15 cellular contexts compared by ENCODE assay signal in genomic region chr14:69671365-69672050, GRCh38.
DNase-seq lines count a peak whose midpoint lies in the region; ATAC-seq and TF ChIP-seq lines count a peak whose summit lies in the region.
"Had no signal": no experiment of that assay in that cellular context is flagged by ENCODE, and none has a peak within 500 bp of the region (broad histone marks: within the 10 kb centered on the region; RNA-seq: fewer than 3 reads in every experiment).

No MANE protein-coding gene starts in this region.

- no peaks in the 10 kb centered on the region for H3K4me1 ChIP-seq in SJCRH30
- peaks cover 7 to 26% of the 10 kb centered on the region in 2 donors for H3K4me1 ChIP-seq in aorta (ENCODE audit: control insufficient read depth in 1 of 2, insufficient read depth in 2 of 2, low read length in 2 of 2)

- no peak overlapping the region for H3K27ac ChIP-seq in SJCRH30
- no peak overlapping the region for H3K27ac ChIP-seq in aorta (ENCODE audit: low read depth in 1 of 2, low read length in 2 of 2)
- H3K27ac ChIP-seq: 22Rv1, brain microvascular endothelial cell had no signal

- H3K4me1 Mint-ChIP-seq in IgD-negative memory B cell (peaks cover 78 to 85% (median 80%) of the 10 kb centered on the region in 3 donors), natural killer cell (peaks cover 92 to 93% of the 10 kb centered on the region in 2 donors)
- H3K4me1 Mint-ChIP-seq in activated CD4-positive, alpha-beta memory T cell treated with anti-CD3 and anti-CD28 coated beads for 36 hours (ENCODE audit: low read depth) = peaks cover 93% of the 10 kb centered on the region

- ATAC-seq in natural killer cell (no peak), aorta (ENCODE audit: low FRiP score) (no peak), HG02571 (IDR thresholded peaks at IDR 0.05; ENCODE audit: unreplicated experiment) (no peak)
- ATAC-seq: WTC11 had no signal

- no peak for TF ChIP-seq CTCF in natural killer cell (IDR thresholded peaks at IDR 0.05)

- peak overlapping the region; percentile 11 to 95 (median 90) for H3K27ac Mint-ChIP-seq in IgD-negative memory B cell
- peak overlapping the region; percentile 97 for H3K27ac Mint-ChIP-seq in activated CD4-positive, alpha-beta memory T cell treated with anti-CD3 and anti-CD28 coated beads for 36 hours
- peak overlapping the region; percentile 20 to 88 for H3K27ac Mint-ChIP-seq in natural killer cell
- H3K27ac Mint-ChIP-seq: type B pancreatic cell, WTC11 had no signal

- POLR2A ChIA-PET in activated CD4-positive, alpha-beta memory T cell treated with anti-CD3 and anti-CD28 coated beads for 36 hours (lab: Charles Lee) = interaction anchor here (0.6 to 1.2 kb wide), 2 partner anchors 11 to 34 kb away, joined by 3 to 4 read pairs; no protein-coding TSS in a partner anchor

- intact Hi-C loops in activated CD4-positive, alpha-beta memory T cell treated with anti-CD3 and anti-CD28 coated beads for 36 hours (cut with micrococcal nuclease) = no loop called here
- intact Hi-C loops in natural killer cell (cut with micrococcal nuclease) (loop anchor here (2.0 kb wide), 1 partner anchor 15 kb away; no protein-coding TSS in a partner anchor), aorta (cut with DNase I) (loop anchor here (2.0 to 5.0 kb wide), 2 partner anchors 41 to 61 kb away; partner anchors contain the start of gene SUSD6 (in 1 of the 2))

- H3K27me3 ChIP-seq in SJCRH30 = no peaks in the 10 kb centered on the region
- no peaks in the 10 kb centered on the region for H3K27me3 ChIP-seq in aorta (ENCODE audit: control insufficient read depth in 1 of 2, insufficient read depth in 2 of 2, low read length in 1 of 2)
- H3K27me3 ChIP-seq: brain microvascular endothelial cell had no signal

- DNase-seq in DMS 273 (lab: John Stamatoyannopoulos, UW; ENCODE audit: unreplicated experiment) = peak; percentile 30
- DNase-seq in DMS 273 treated with DMSO at 0.1 percent for 48 hours (lab: John Stamatoyannopoulos, UW) = no peak
- DNase-seq in activated CD4-positive, alpha-beta memory T cell treated with anti-CD3 and anti-CD28 coated beads for 36 hours = no peak
- DNase-seq in natural killer cell = no peak
- no peak for DNase-seq in SJCRH30
- DNase-seq in aorta = no peak
- DNase-seq: activated T-cell treated with anti-CD3 and anti-CD28 coated beads, Interleukin-2, amount 50 U/mL, for 1 hour; brain microvascular endothelial cell; GF-D8; right cardiac atrium had no signal

- H3K36me3 ChIP-seq in SJCRH30 = no peaks in the 10 kb centered on the region
- H3K36me3 ChIP-seq in aorta (ENCODE audit: control insufficient read depth in 1 of 2, insufficient read depth in 2 of 2, low read length in 1 of 2) = no peaks in the 10 kb centered on the region
- H3K36me3 ChIP-seq: brain microvascular endothelial cell had no signal

- H3K36me3 Mint-ChIP-seq in IgD-negative memory B cell (peaks cover 7% of the 10 kb centered on the region), natural killer cell (no peaks in the 10 kb centered on the region)
- peaks cover 32% of the 10 kb centered on the region for H3K36me3 Mint-ChIP-seq in activated CD4-positive, alpha-beta memory T cell treated with anti-CD3 and anti-CD28 coated beads for 36 hours
- H3K36me3 Mint-ChIP-seq: WTC11 had no signal

- H3K4me3 ChIP-seq in SJCRH30 = no peak overlapping the region
- H3K4me3 ChIP-seq in aorta (ENCODE audit: low read length in 2 of 2) = no peak overlapping the region

- 91 to 92% methylated on average over 8 of the region's 8 CpGs for WGBS in aorta, 2 donors

- H3K9me3 Mint-ChIP-seq in IgD-negative memory B cell (peaks cover 0 to 2% (median 2%) of the 10 kb centered on the region in 3 donors), natural killer cell (no peaks in the 10 kb centered on the region)
- no peaks in the 10 kb centered on the region for H3K9me3 Mint-ChIP-seq in activated CD4-positive, alpha-beta memory T cell treated with anti-CD3 and anti-CD28 coated beads for 36 hours
- H3K9me3 Mint-ChIP-seq: type B pancreatic cell, WTC11 had no signal

- peaks cover 5% of the 10 kb centered on the region for H3K27me3 Mint-ChIP-seq in IgD-negative memory B cell
- H3K27me3 Mint-ChIP-seq in activated CD4-positive, alpha-beta memory T cell treated with anti-CD3 and anti-CD28 coated beads for 36 hours = no peaks in the 10 kb centered on the region
- no peaks in the 10 kb centered on the region for H3K27me3 Mint-ChIP-seq in natural killer cell (ENCODE audit: low read depth in 2 of 2)
- H3K27me3 Mint-ChIP-seq: type B pancreatic cell had no signal

- H3K9me3 ChIP-seq in SJCRH30 (replicated peaks) (no peaks in the 10 kb centered on the region), aorta (ENCODE audit: control insufficient read depth, low read length) (no peaks in the 10 kb centered on the region)

- peak overlapping the region in 1 of 4 donors; percentile 24 for H3K4me3 Mint-ChIP-seq in IgD-negative memory B cell
- H3K4me3 Mint-ChIP-seq in activated CD4-positive, alpha-beta memory T cell treated with anti-CD3 and anti-CD28 coated beads for 36 hours = no peak overlapping the region
- H3K4me3 Mint-ChIP-seq in natural killer cell = peak overlapping the region; percentile 29
- H3K4me3 Mint-ChIP-seq: type B pancreatic cell, WTC11 had no signal

- CTCF ChIA-PET in activated CD4-positive, alpha-beta memory T cell treated with anti-CD3 and anti-CD28 coated beads for 36 hours (lab: Charles Lee) = interaction anchor here (0.8 kb wide), 2 partner anchors 13 to 56 kb away, joined by 3 read pairs; no protein-coding TSS in a partner anchor
